Comparison of ENCODE assay signal across 8 cellular contexts in the genomic region with DNA sequence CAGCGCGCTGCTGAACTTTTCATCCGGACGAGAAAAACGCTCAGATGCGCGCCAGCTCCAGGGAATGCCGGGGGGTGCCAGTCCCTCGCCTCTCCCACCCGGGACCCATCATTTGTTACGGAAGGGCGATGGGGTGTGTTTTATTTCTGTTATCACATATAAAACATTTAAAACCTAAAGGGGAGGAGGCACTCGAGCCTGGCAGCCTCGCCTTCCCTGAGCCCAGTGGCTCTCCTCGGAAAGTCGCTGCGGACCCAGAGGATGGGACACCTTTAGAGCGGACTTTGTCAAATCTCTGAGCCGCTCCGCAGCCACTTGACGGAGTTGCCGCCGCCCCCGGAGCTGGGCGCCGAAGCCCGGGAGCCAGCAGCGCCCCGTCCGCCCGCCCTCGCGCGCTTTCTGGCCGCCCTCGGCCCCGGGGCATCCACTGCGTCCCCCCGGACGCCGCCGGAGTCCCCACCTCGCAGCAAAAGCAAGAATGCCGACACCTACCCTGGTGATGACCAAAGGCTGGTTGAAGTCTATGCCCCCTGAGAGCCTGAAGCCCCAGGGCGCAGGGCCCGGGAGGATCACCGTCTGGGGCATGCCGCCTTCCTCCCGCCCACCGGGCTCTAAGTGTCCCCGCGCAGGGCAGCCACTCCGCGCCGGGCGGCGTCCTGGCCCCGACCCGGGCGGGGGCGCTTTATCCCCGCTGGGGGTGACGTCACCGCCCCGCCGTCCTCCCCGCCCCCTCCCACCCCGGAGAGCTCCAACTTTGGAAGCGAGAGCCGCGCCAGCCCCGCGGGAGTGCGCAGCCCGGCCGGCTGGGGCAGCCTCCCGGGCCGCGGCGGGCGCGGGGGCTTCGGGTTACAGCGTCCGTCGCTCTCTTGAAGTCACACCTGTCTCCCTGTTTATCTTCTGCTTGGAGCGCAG. TPM values are rescaled to one million over a fixed set of nuclear protein-coding genes. Genes with fewer than 3 reads are reported as not detected.
DNase-seq lines count a peak whose midpoint lies in the region; TF ChIP-seq lines count a peak whose summit lies in the region.

A gene with protein sequence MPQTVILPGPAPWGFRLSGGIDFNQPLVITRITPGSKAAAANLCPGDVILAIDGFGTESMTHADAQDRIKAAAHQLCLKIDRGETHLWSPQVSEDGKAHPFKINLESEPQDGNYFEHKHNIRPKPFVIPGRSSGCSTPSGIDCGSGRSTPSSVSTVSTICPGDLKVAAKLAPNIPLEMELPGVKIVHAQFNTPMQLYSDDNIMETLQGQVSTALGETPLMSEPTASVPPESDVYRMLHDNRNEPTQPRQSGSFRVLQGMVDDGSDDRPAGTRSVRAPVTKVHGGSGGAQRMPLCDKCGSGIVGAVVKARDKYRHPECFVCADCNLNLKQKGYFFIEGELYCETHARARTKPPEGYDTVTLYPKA (minus strand): TSS at position 658 of the 912 bp plus-strand sequence. CDS start 73 bp downstream, at position 585.

- CTCF ChIA-PET in activated CD4-positive, alpha-beta memory T cell treated with anti-CD3 and anti-CD28 coated beads for 36 hours (lab: Charles Lee) = no interaction called here
- CTCF ChIA-PET in activated CD4-positive, alpha-beta memory T cell treated with anti-CD3 and anti-CD28 coated beads, Interleukin-2, amount 10 ng/mL, durations not matched to agents 7 days and 5 days (lab: Charles Lee) = interaction anchor here (0.8 kb wide), 1 partner anchor 8 kb away, joined by 3 read pairs; no protein-coding TSS in a partner anchor

- no peak for TF ChIP-seq CTCF in astrocyte of the spinal cord (IDR thresholded peaks at IDR 0.05; ENCODE audit: low read depth, low read length)
- no peak for TF ChIP-seq CTCF in retinal pigment epithelial cell (conservative IDR thresholded peaks at IDR 0.05; ENCODE audit: low read depth, low read length)

- intact Hi-C loops in activated CD4-positive, alpha-beta memory T cell treated with anti-CD3 and anti-CD28 coated beads for 36 hours (cut with micrococcal nuclease) = no loop called here

- H3K4me3 ChIP-seq in astrocyte of the spinal cord (ENCODE audit: low read depth, low read length) (peak within 1 kb of the TSS; percentile 64), iPS-11a (ENCODE audit: low read depth, low read length) (peak within 1 kb of the TSS; percentile 59), retinal pigment epithelial cell (ENCODE audit: low read length) (peak within 1 kb of the TSS; percentile 79)

- no peak within 1 kb of the TSS for H3K27ac Mint-ChIP-seq in activated CD4-positive, alpha-beta memory T cell treated with anti-CD3 and anti-CD28 coated beads for 36 hours
- H3K27ac Mint-ChIP-seq in activated CD4-positive, alpha-beta memory T cell treated with anti-CD3 and anti-CD28 coated beads, Interleukin-2, amount 10 ng/mL, durations not matched to agents 7 days and 5 days = no peak within 1 kb of the TSS

- no peaks in the 10 kb centered on the region for H3K36me3 Mint-ChIP-seq in activated CD4-positive, alpha-beta memory T cell treated with anti-CD3 and anti-CD28 coated beads for 36 hours
- H3K36me3 Mint-ChIP-seq in activated CD4-positive, alpha-beta memory T cell treated with anti-CD3 and anti-CD28 coated beads, Interleukin-2, amount 10 ng/mL, durations not matched to agents 7 days and 5 days (ENCODE audit: low read depth) = no peaks in the 10 kb centered on the region

- POLR2A ChIA-PET in activated CD4-positive, alpha-beta memory T cell treated with anti-CD3 and anti-CD28 coated beads for 36 hours (lab: Charles Lee) = no interaction called here
- POLR2A ChIA-PET in activated CD4-positive, alpha-beta memory T cell treated with anti-CD3 and anti-CD28 coated beads, Interleukin-2, amount 10 ng/mL, durations not matched to agents 7 days and 5 days (lab: Charles Lee) = no interaction called here

- H3K4me1 Mint-ChIP-seq in activated CD4-positive, alpha-beta memory T cell treated with anti-CD3 and anti-CD28 coated beads for 36 hours (ENCODE audit: low read depth) = peaks cover 6% of the 10 kb centered on the region
- peaks cover 6% of the 10 kb centered on the region for H3K4me1 Mint-ChIP-seq in activated CD4-positive, alpha-beta memory T cell treated with anti-CD3 and anti-CD28 coated beads, Interleukin-2, amount 10 ng/mL, durations not matched to agents 7 days and 5 days

- in situ Hi-C loops in astrocyte of the spinal cord (cut with HindIII; ENCODE audit: low sequenced_read_pairs) = no loop called here

- H3K27me3 Mint-ChIP-seq in activated CD4-positive, alpha-beta memory T cell treated with anti-CD3 and anti-CD28 coated beads for 36 hours = peaks cover 37% of the 10 kb centered on the region
- peaks cover 40% of the 10 kb centered on the region for H3K27me3 Mint-ChIP-seq in activated CD4-positive, alpha-beta memory T cell treated with anti-CD3 and anti-CD28 coated beads, Interleukin-2, amount 10 ng/mL, durations not matched to agents 7 days and 5 days

- H3K9me3 Mint-ChIP-seq in activated CD4-positive, alpha-beta memory T cell treated with anti-CD3 and anti-CD28 coated beads for 36 hours = no peaks in the 10 kb centered on the region
- H3K9me3 Mint-ChIP-seq in activated CD4-positive, alpha-beta memory T cell treated with anti-CD3 and anti-CD28 coated beads, Interleukin-2, amount 10 ng/mL, durations not matched to agents 7 days and 5 days = no peaks in the 10 kb centered on the region

- H3K4me3 Mint-ChIP-seq in activated CD4-positive, alpha-beta memory T cell treated with anti-CD3 and anti-CD28 coated beads for 36 hours = peak within 1 kb of the TSS; percentile 33
- no peak within 1 kb of the TSS for H3K4me3 Mint-ChIP-seq in activated CD4-positive, alpha-beta memory T cell treated with anti-CD3 and anti-CD28 coated beads, Interleukin-2, amount 10 ng/mL, durations not matched to agents 7 days and 5 days

- peak; percentile 14 for DNase-seq in activated CD4-positive, alpha-beta memory T cell treated with anti-CD3 and anti-CD28 coated beads for 36 hours
- no peak for DNase-seq in activated CD4-positive, alpha-beta memory T cell treated with anti-CD3 and anti-CD28 coated beads, Interleukin-2, amount 10 ng/mL, durations not matched to agents 7 days and 5 days
- DNase-seq in NCI-H146 treated with DMSO at 0.1 percent for 48 hours (lab: John Stamatoyannopoulos, UW; ENCODE audit: unreplicated experiment) (peak; percentile 15), astrocyte of the spinal cord (ENCODE audit: low read depth, low spot score) (peak; percentile 34), retinal pigment epithelial cell (ENCODE audit: low read depth) (no peak)
- no peak for DNase-seq in effector CD4-positive, alpha-beta T cell
- DNase-seq in stimulated activated naive CD4-positive, alpha-beta T cell treated with Interleukin-2 at 50 U/mL for 16 hours (lab: John Stamatoyannopoulos, UW) = no peak

RNA-seq across cellular contexts. Expression of the gene that starts here (rescaled TPM):
- total RNA-seq in activated CD4-positive, alpha-beta memory T cell treated with anti-CD3 and anti-CD28 coated beads for 36 hours = not detected
- not detected for total RNA-seq in activated CD4-positive, alpha-beta memory T cell treated with anti-CD3 and anti-CD28 coated beads, Interleukin-2, amount 10 ng/mL, durations not matched to agents 7 days and 5 days

Comparison
In these comparisons a context has a peak if more than half of its experiments do, and no peak if none do; other contexts are left out.
1. Peak in DNase-seq in activated CD4-positive, alpha-beta memory T cell treated with anti-CD3 and anti-CD28 coated beads for 36 hours; RNA of the gene not detected or under 1 TPM.
2. DNase-seq: peak in NCI-H146 treated with DMSO at 0.1 percent for 48 hours (single experiment) and astrocyte of the spinal cord (single experiment); none in activated CD4-positive, alpha-beta memory T cell treated with anti-CD3 and anti-CD28 coated beads, Interleukin-2, amount 10 ng/mL, durations not matched to agents 7 days and 5 days (single experiment), retinal pigment epithelial cell (single experiment), effector CD4-positive, alpha-beta T cell (single experiment) and stimulated activated naive CD4-positive, alpha-beta T cell treated with Interleukin-2 at 50 U/mL for 16 hours (single experiment).
3. Peak in every context shown above with its lines, with median percentiles within 50 percentile points of each other: H3K4me3 ChIP-seq.